In the genomic region with DNA sequence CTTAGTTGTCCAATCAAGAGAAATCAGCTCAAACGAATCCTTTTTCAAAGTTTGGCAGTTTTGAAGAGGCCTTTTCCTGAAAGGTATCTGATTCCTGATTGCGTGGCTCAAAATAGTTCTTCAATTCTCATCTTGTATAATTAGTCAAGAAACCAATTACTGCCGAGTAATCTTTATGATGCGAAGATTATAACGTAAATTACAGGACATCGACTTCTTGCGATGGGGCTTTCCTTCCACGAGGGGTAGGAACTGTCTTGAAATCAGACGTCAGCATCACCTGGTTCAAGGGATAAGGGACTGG, we compare ENCODE assay signal across 8 cellular contexts. TPM values are rescaled to one million over a fixed set of nuclear protein-coding genes. Genes with fewer than 3 reads are reported as not detected.
DNase-seq lines count a peak whose midpoint lies in the region; ATAC-seq, FAIRE-seq and TF ChIP-seq lines count a peak whose summit lies in the region.

No MANE protein-coding gene starts in this region.

- FAIRE-seq in keratinocyte (lab: Jason Lieb, UNC): peak; percentile 80

- H3K79me2 ChIP-seq in keratinocyte (ENCODE audit: control insufficient read depth, insufficient read depth, low read length): peaks cover 9% of the 10 kb centered on the region

- peak overlapping the region; percentile 51 for H2AFZ ChIP-seq in keratinocyte (ENCODE audit: control insufficient read depth, low read length)

- H3K9me1 ChIP-seq in keratinocyte (ENCODE audit: control insufficient read depth, extremely low read depth, insufficient read depth, low read length): no peaks in the 10 kb centered on the region

- peak overlapping the region; percentile 39 to 82 (median 62) for H3K4me3 ChIP-seq in keratinocyte (ENCODE audit: control insufficient read depth in 2 of 3, extremely low read depth in 1 of 3, insufficient read depth in 2 of 3, low read depth in 1 of 3, low read length in 3 of 3)
- peak overlapping the region in 2 of 3 donors; percentile 19 to 70 for H3K4me3 ChIP-seq in thyroid gland (replicated peaks in 1 of 3)

- peaks cover 18% of the 10 kb centered on the region for H3K4me1 Mint-ChIP-seq in activated T-helper 1 cell treated with anti-CD3 and anti-CD28 coated beads, Interleukin-12 subunit alpha, Interleukin-12 subunit beta, Interleukin-2, Interleukin-4 antibody, amounts not matched to agents 30 ng/mL and 10 ng/mL and 1 ng/mL, durations not matched to agents 14 hours and 24 hours and 36 hours (ENCODE audit: low read depth)

- H3K27ac Mint-ChIP-seq in activated T-helper 1 cell treated with anti-CD3 and anti-CD28 coated beads, Interleukin-12 subunit alpha, Interleukin-12 subunit beta, Interleukin-2, Interleukin-4 antibody, amounts not matched to agents 30 ng/mL and 10 ng/mL and 1 ng/mL, durations not matched to agents 14 hours and 24 hours and 36 hours: peak overlapping the region; percentile 82

- no peaks in the 10 kb centered on the region for H4K20me1 ChIP-seq in keratinocyte (ENCODE audit: control insufficient read depth, extremely low read depth, insufficient read depth, low read length)

- H3K9me3 Mint-ChIP-seq in activated T-helper 1 cell treated with anti-CD3 and anti-CD28 coated beads, Interleukin-12 subunit alpha, Interleukin-12 subunit beta, Interleukin-2, Interleukin-4 antibody, amounts not matched to agents 30 ng/mL and 10 ng/mL and 1 ng/mL, durations not matched to agents 14 hours and 24 hours and 36 hours: no peaks in the 10 kb centered on the region

- no peaks in the 10 kb centered on the region for H3K9me3 ChIP-seq in ES-I3 (ENCODE audit: control insufficient read depth, insufficient read depth, low read length)
- H3K9me3 ChIP-seq in keratinocyte (ENCODE audit: control insufficient read depth, low read depth, low read length): no peaks in the 10 kb centered on the region
- no peaks in the 10 kb centered on the region for H3K9me3 ChIP-seq in thyroid gland

- H3K4me2 ChIP-seq in keratinocyte (ENCODE audit: control insufficient read depth, extremely low read depth, insufficient read depth, low read depth, low read length): peak overlapping the region; percentile 96

- DNase-seq in activated T-helper 1 cell treated with anti-CD3 and anti-CD28 coated beads, Interleukin-12 subunit alpha, Interleukin-12 subunit beta, Interleukin-2, Interleukin-4 antibody, amounts not matched to agents 30 ng/mL and 10 ng/mL and 1 ng/mL, durations not matched to agents 14 hours and 24 hours and 36 hours (ENCODE audit: low spot score): no peak
- DNase-seq in keratinocyte (ENCODE audit: low read depth, low spot score) (no peak), thyroid gland (no peak), GM10266 (ENCODE audit: extremely low spot score) (no peak), GM19240 (ENCODE audit: insufficient read length, low spot score) (no peak)

- H3K4me1 ChIP-seq in ES-I3 (ENCODE audit: insufficient read depth, low read length) (no peaks in the 10 kb centered on the region), keratinocyte (ENCODE audit: control insufficient read depth, extremely low read depth, insufficient read depth, low read length) (peaks cover 10% of the 10 kb centered on the region), thyroid gland (peaks cover 6 to 12% of the 10 kb centered on the region in 2 donors)

- dilution Hi-C loops in keratinocyte (cut with MboI; ENCODE audit: extremely low pct_ligation_motif_present, low sequenced_read_pairs): no loop called here

- TF ChIP-seq CTCF in keratinocyte (optimal IDR thresholded peaks at IDR 0.05 in 1 of 3, IDR thresholded peaks at IDR 0.05 in 1 of 3, conservative IDR thresholded peaks at IDR 0.05 in 1 of 3; ENCODE audit: extremely low read depth in 1 of 3, insufficient read depth in 2 of 3, low read length in 3 of 3) (no peak), thyroid gland (IDR thresholded peaks at IDR 0.05) (peak in 1 of 6 experiments; percentile 15), GM10266 (IDR thresholded peaks at IDR 0.05; ENCODE audit: control insufficient read depth, insufficient read depth, low read depth, missing control alignments) (no peak)

- H3K27ac ChIP-seq in keratinocyte (ENCODE audit: control insufficient read depth, insufficient read depth, low read length): peak overlapping the region; percentile 66
- H3K27ac ChIP-seq in thyroid gland: peak overlapping the region; percentile 78 to 94 (median 80)

- peak overlapping the region; percentile 47 for H3K9ac ChIP-seq in ES-I3 (ENCODE audit: low read depth, low read length)
- H3K9ac ChIP-seq in keratinocyte (ENCODE audit: control insufficient read depth, extremely low read depth, insufficient read depth, low read length): peak overlapping the region; percentile 85

- peak overlapping the region; percentile 90 for H3K4me3 Mint-ChIP-seq in activated T-helper 1 cell treated with anti-CD3 and anti-CD28 coated beads, Interleukin-12 subunit alpha, Interleukin-12 subunit beta, Interleukin-2, Interleukin-4 antibody, amounts not matched to agents 30 ng/mL and 10 ng/mL and 1 ng/mL, durations not matched to agents 14 hours and 24 hours and 36 hours

- 8 to 9% methylated on average over 9 of the region's 9 CpGs for WGBS in thyroid gland, 2 donors

- intact Hi-C loops in activated T-helper 1 cell treated with anti-CD3 and anti-CD28 coated beads, Interleukin-12 subunit alpha, Interleukin-12 subunit beta, Interleukin-2, Interleukin-4 antibody, amounts not matched to agents 30 ng/mL and 10 ng/mL and 1 ng/mL, durations not matched to agents 14 hours and 24 hours and 36 hours (cut with micrococcal nuclease): loop anchor here (1.0 to 2.0 kb wide), 4 partner anchors 40 to 172 kb away; a partner anchor contains a TSS
- intact Hi-C loops in thyroid gland (cut with DNase I): loop anchor here (10.0 kb wide), 1 partner anchor 60 kb away; a partner anchor contains a TSS

- peaks cover 14% of the 10 kb centered on the region for H3K36me3 Mint-ChIP-seq in activated T-helper 1 cell treated with anti-CD3 and anti-CD28 coated beads, Interleukin-12 subunit alpha, Interleukin-12 subunit beta, Interleukin-2, Interleukin-4 antibody, amounts not matched to agents 30 ng/mL and 10 ng/mL and 1 ng/mL, durations not matched to agents 14 hours and 24 hours and 36 hours (ENCODE audit: low read depth)

- H3K36me3 ChIP-seq in ES-I3 (ENCODE audit: insufficient read depth, low read length): no peaks in the 10 kb centered on the region
- peaks cover 3 to 14% of the 10 kb centered on the region in 2 experiments for H3K36me3 ChIP-seq in keratinocyte (ENCODE audit: control insufficient read depth in 2 of 2, extremely low read depth in 1 of 2, insufficient read depth in 2 of 2, low read length in 2 of 2)
- H3K36me3 ChIP-seq in thyroid gland: peaks cover 7 to 10% of the 10 kb centered on the region in 2 donors

- no peaks in the 10 kb centered on the region for H3K27me3 Mint-ChIP-seq in activated T-helper 1 cell treated with anti-CD3 and anti-CD28 coated beads, Interleukin-12 subunit alpha, Interleukin-12 subunit beta, Interleukin-2, Interleukin-4 antibody, amounts not matched to agents 30 ng/mL and 10 ng/mL and 1 ng/mL, durations not matched to agents 14 hours and 24 hours and 36 hours (ENCODE audit: insufficient read depth)

- ATAC-seq in HG02759 (IDR thresholded peaks at IDR 0.05; ENCODE audit: unreplicated experiment) (peak; percentile 24), HG02571 (IDR thresholded peaks at IDR 0.05; ENCODE audit: unreplicated experiment) (no peak)

- TF ChIP-seq POLR2A in thyroid gland (IDR thresholded peaks at IDR 0.05): no peak

- H3K27me3 ChIP-seq in keratinocyte (ENCODE audit: control insufficient read depth, extremely low read depth, insufficient read depth, low read length) (no peaks in the 10 kb centered on the region), thyroid gland (no peaks in the 10 kb centered on the region)

RNA-seq across cellular contexts. Expression of a gene that starts 0.6 kb away (rescaled TPM):
- total RNA-seq in activated T-helper 1 cell treated with anti-CD3 and anti-CD28 coated beads, Interleukin-12 subunit alpha, Interleukin-12 subunit beta, Interleukin-2, Interleukin-4 antibody, amounts not matched to agents 30 ng/mL and 10 ng/mL and 1 ng/mL, durations not matched to agents 14 hours and 24 hours and 36 hours: 29.1 and 29.7 TPM in 2 replicates
- 55.2 to 107 TPM (median 98.0 TPM) in 3 replicates for polyA plus RNA-seq in keratinocyte
- polyA plus RNA-seq in keratinocyte (2011; ENCODE audit: low read depth): 37.9 TPM
- 80.7 and 116 TPM in 2 replicates for polyA plus RNA-seq in keratinocyte (2011; cell fraction: cytosol; rRNA removed)
- polyA plus RNA-seq in keratinocyte (2011; cell fraction: nucleus; rRNA removed): 34.7 and 35.5 TPM in 2 replicates
- 41.8 and 65.4 TPM in 2 replicates for polyA plus RNA-seq in keratinocyte (2012; ENCODE audit: low replicate concordance)
- polyA minus RNA-seq in keratinocyte: 42.4 to 71.7 TPM (median 60.0 TPM) in 3 replicates
- 66.4 TPM for polyA minus RNA-seq in keratinocyte (2011; cell fraction: cytosol; rRNA and poly(A)+ RNA removed)
- polyA minus RNA-seq in keratinocyte (2011; cell fraction: nucleus; rRNA and poly(A)+ RNA removed): 14.6 and 25.1 TPM in 2 replicates
- total RNA-seq in thyroid gland: 10 to 100 TPM; 51.2 to 68.9 (median 60.0) TPM

RNA-seq across cellular contexts. Expression of a gene that starts 40.1 kb away (rescaled TPM):
- total RNA-seq in activated T-helper 1 cell treated with anti-CD3 and anti-CD28 coated beads, Interleukin-12 subunit alpha, Interleukin-12 subunit beta, Interleukin-2, Interleukin-4 antibody, amounts not matched to agents 30 ng/mL and 10 ng/mL and 1 ng/mL, durations not matched to agents 14 hours and 24 hours and 36 hours: 0.26 TPM in 1 of 2 replicates, not detected in the other
- polyA plus RNA-seq in keratinocyte: 8.7 to 15.4 TPM (median 13.1 TPM) in 3 replicates
- 2.0 TPM for polyA plus RNA-seq in keratinocyte (2011; ENCODE audit: low read depth)
- polyA plus RNA-seq in keratinocyte (2011; cell fraction: cytosol; rRNA removed): 7.6 and 10.6 TPM in 2 replicates
- polyA plus RNA-seq in keratinocyte (2011; cell fraction: nucleus; rRNA removed): 5.4 and 8.0 TPM in 2 replicates
- 5.8 and 10.7 TPM in 2 replicates for polyA plus RNA-seq in keratinocyte (2012; ENCODE audit: low replicate concordance)
- polyA minus RNA-seq in keratinocyte: 8.3 to 14.0 TPM (median 14.0 TPM) in 3 replicates
- polyA minus RNA-seq in keratinocyte (2011; cell fraction: cytosol; rRNA and poly(A)+ RNA removed): 9.0 TPM
- 2.8 and 7.2 TPM in 2 replicates for polyA minus RNA-seq in keratinocyte (2011; cell fraction: nucleus; rRNA and poly(A)+ RNA removed)
- total RNA-seq in thyroid gland: 10 to 100 TPM; 13.6 to 38.5 (median 30.1) TPM

RNA-seq across cellular contexts. Expression of a gene that starts 58.3 kb away (rescaled TPM):
- total RNA-seq in activated T-helper 1 cell treated with anti-CD3 and anti-CD28 coated beads, Interleukin-12 subunit alpha, Interleukin-12 subunit beta, Interleukin-2, Interleukin-4 antibody, amounts not matched to agents 30 ng/mL and 10 ng/mL and 1 ng/mL, durations not matched to agents 14 hours and 24 hours and 36 hours: 36.0 and 36.5 TPM in 2 replicates
- 33.7 to 42.2 TPM (median 38.9 TPM) in 3 replicates for polyA plus RNA-seq in keratinocyte
- 36.5 TPM for polyA plus RNA-seq in keratinocyte (2011; ENCODE audit: low read depth)
- 22.8 and 42.6 TPM in 2 replicates for polyA plus RNA-seq in keratinocyte (2011; cell fraction: cytosol; rRNA removed)
- polyA plus RNA-seq in keratinocyte (2011; cell fraction: nucleus; rRNA removed): 45.3 and 50.7 TPM in 2 replicates
- 13.6 and 25.0 TPM in 2 replicates for polyA plus RNA-seq in keratinocyte (2012; ENCODE audit: low replicate concordance)
- polyA minus RNA-seq in keratinocyte: 47.9 to 108 TPM (median 97.4 TPM) in 3 replicates
- 46.2 TPM for polyA minus RNA-seq in keratinocyte (2011; cell fraction: cytosol; rRNA and poly(A)+ RNA removed)
- 31.1 and 49.4 TPM in 2 replicates for polyA minus RNA-seq in keratinocyte (2011; cell fraction: nucleus; rRNA and poly(A)+ RNA removed)
- total RNA-seq in thyroid gland: 10 to 100 TPM; 42.6 to 59.2 (median 53.9) TPM

RNA-seq across cellular contexts. Expression of a gene that starts 58.6 kb away (rescaled TPM):
- total RNA-seq in activated T-helper 1 cell treated with anti-CD3 and anti-CD28 coated beads, Interleukin-12 subunit alpha, Interleukin-12 subunit beta, Interleukin-2, Interleukin-4 antibody, amounts not matched to agents 30 ng/mL and 10 ng/mL and 1 ng/mL, durations not matched to agents 14 hours and 24 hours and 36 hours: 116 and 124 TPM in 2 replicates
- polyA plus RNA-seq in keratinocyte: 66.5 to 75.7 TPM (median 69.2 TPM) in 3 replicates
- 310 TPM for polyA plus RNA-seq in keratinocyte (2011; ENCODE audit: low read depth)
- 56.1 and 57.7 TPM in 2 replicates for polyA plus RNA-seq in keratinocyte (2011; cell fraction: cytosol; rRNA removed)
- polyA plus RNA-seq in keratinocyte (2011; cell fraction: nucleus; rRNA removed): 104 and 119 TPM in 2 replicates
- polyA plus RNA-seq in keratinocyte (2012; ENCODE audit: low replicate concordance): 50.1 and 71.0 TPM in 2 replicates
- polyA minus RNA-seq in keratinocyte: 59.7 to 75.2 TPM (median 61.9 TPM) in 3 replicates
- polyA minus RNA-seq in keratinocyte (2011; cell fraction: cytosol; rRNA and poly(A)+ RNA removed): 50.6 TPM
- 19.2 and 37.2 TPM in 2 replicates for polyA minus RNA-seq in keratinocyte (2011; cell fraction: nucleus; rRNA and poly(A)+ RNA removed)
- 10 to 100 TPM; 64.7 to 96.3 (median 78.9) TPM for total RNA-seq in thyroid gland

Comparison
In these comparisons a context has a peak if more than half of its experiments do, and no peak if none do; other contexts are left out.
1. RNA of a gene that starts 40.1 kb away (total RNA-seq): 13.6 to 38.5 TPM in thyroid gland; 0.26 TPM in activated T-helper 1 cell treated with anti-CD3 and anti-CD28 coated beads, Interleukin-12 subunit alpha, Interleukin-12 subunit beta, Interleukin-2, Interleukin-4 antibody, amounts not matched to agents 30 ng/mL and 10 ng/mL and 1 ng/mL, durations not matched to agents 14 hours and 24 hours and 36 hours; every median in the first group is over 10 times any median in the second.